8 cellular contexts compared by ENCODE assay signal in genomic region chr12:89352242-89352491, GRCh38. TPM values are rescaled to one million over a fixed set of nuclear protein-coding genes. Genes with fewer than 3 reads are reported as not detected.
DNase-seq lines count a peak whose midpoint lies in the region; ATAC-seq and TF ChIP-seq lines count a peak whose summit lies in the region.

No MANE protein-coding gene starts in this region.

- peak overlapping the region; percentile 84 for H3K4me2 ChIP-seq in OCI-LY1 (ENCODE audit: low read length)

- WGBS in prostate gland: 1% methylated on average over 10 of the region's 10 CpGs

- H2AFZ ChIP-seq in OCI-LY1 (ENCODE audit: low read length): no peak overlapping the region

- intact Hi-C loops in prostate gland (cut with DNase I): loop anchor here (5.0 kb wide), 1 partner anchor 65 kb away; no protein-coding TSS in a partner anchor

- H3K27me3 ChIP-seq in OCI-LY1 (ENCODE audit: insufficient read depth, low read length) (no peaks in the 10 kb centered on the region), prostate gland (replicated peaks; ENCODE audit: insufficient read depth) (no peaks in the 10 kb centered on the region)

- no peaks in the 10 kb centered on the region for H3K79me2 ChIP-seq in OCI-LY1 (ENCODE audit: insufficient read depth, low read length)

- no peaks in the 10 kb centered on the region for H3K9me3 ChIP-seq in OCI-LY1 (ENCODE audit: low read length)
- H3K9me3 ChIP-seq in prostate gland: no peaks in the 10 kb centered on the region

- TF ChIP-seq CTCF in GM12875 (IDR thresholded peaks at IDR 0.05; ENCODE audit: borderline replicate concordance, insufficient read depth, low read depth, low read length) (no peak), OCI-LY1 (IDR thresholded peaks at IDR 0.05; ENCODE audit: low read length) (no peak), epithelial cell of proximal tubule (conservative IDR thresholded peaks at IDR 0.05; ENCODE audit: low read depth, low read length) (no peak), prostate gland (IDR thresholded peaks at IDR 0.05) (no peak)

- H3K4me1 ChIP-seq in OCI-LY1 (ENCODE audit: insufficient read depth, low read length, severe bottlenecking): peaks cover 58% of the 10 kb centered on the region
- H3K4me1 ChIP-seq in prostate gland (replicated peaks): peaks cover 8% of the 10 kb centered on the region

- H3K4me3 ChIP-seq in GM12875 (ENCODE audit: low read depth, low read length) (peak overlapping the region; percentile 18), OCI-LY1 (ENCODE audit: low read depth, low read length, poor library complexity, severe bottlenecking) (peak overlapping the region; percentile 65), epithelial cell of proximal tubule (ENCODE audit: low read depth, low read length) (peak overlapping the region; percentile 68), prostate gland (peak overlapping the region; percentile 44 to 70)

- H3K27ac ChIP-seq in OCI-LY1 (ENCODE audit: low read depth, low read length, poor library complexity, severe bottlenecking): peak overlapping the region; percentile 42
- peak overlapping the region; percentile 90 to 95 for H3K27ac ChIP-seq in prostate gland

- H3K9me2 ChIP-seq in OCI-LY1 (ENCODE audit: low read depth, low read length): no peaks in the 10 kb centered on the region

- H3K9ac ChIP-seq in OCI-LY1 (ENCODE audit: low read length): no peak overlapping the region; the same call in 1 of the 2 replicates

- DNase-seq in epithelial cell of proximal tubule (ENCODE audit: low read depth) (no peak), prostate gland (ENCODE audit: low spot score) (no peak)

- H3F3A ChIP-seq in OCI-LY1 (ENCODE audit: insufficient read depth, low read length): no peaks in the 10 kb centered on the region

- H4K20me1 ChIP-seq in OCI-LY1 (ENCODE audit: insufficient read depth, low read length): no peaks in the 10 kb centered on the region

- ATAC-seq in GM21528 (IDR thresholded peaks at IDR 0.05; ENCODE audit: low FRiP score, unreplicated experiment): no peak
- ATAC-seq in HG02870 (IDR thresholded peaks at IDR 0.05; ENCODE audit: unreplicated experiment): no peak
- no peak for ATAC-seq in HG02623 (IDR thresholded peaks at IDR 0.05; ENCODE audit: unreplicated experiment)
- no peak for ATAC-seq in GM21825 (IDR thresholded peaks at IDR 0.05; ENCODE audit: unreplicated experiment)

- no peak for TF ChIP-seq POLR2A in prostate gland (IDR thresholded peaks at IDR 0.05)

- H3K36me3 ChIP-seq in OCI-LY1 (ENCODE audit: insufficient read depth, low read length): no peaks in the 10 kb centered on the region
- H3K36me3 ChIP-seq in prostate gland: no peaks in the 10 kb centered on the region

RNA-seq across cellular contexts. Expression of gene DUSP6, which starts 0.1 kb away (rescaled TPM):
- 41.1 and 48.8 TPM in 2 replicates for total RNA-seq in epithelial cell of proximal tubule
- 10 to 100 TPM; 30.6 to 36.2 TPM for total RNA-seq in prostate gland

Comparison
In these comparisons a context has a peak if more than half of its experiments do, and no peak if none do; other contexts are left out.
1. H3K4me3 ChIP-seq: peak in every context shown above with its lines; median percentile 68 in epithelial cell of proximal tubule; 65 in OCI-LY1; 57 in prostate gland; 18 in GM12875.